18 cellular contexts compared by ENCODE assay signal in genomic region chr15:36793205-36793604, GRCh38.
DNase-seq lines count a peak whose midpoint lies in the region; ATAC-seq and TF ChIP-seq lines count a peak whose summit lies in the region.
"Had no signal": no experiment of that assay in that cellular context is flagged by ENCODE, and none has a peak within 500 bp of the region (broad histone marks: within the 10 kb centered on the region; RNA-seq: fewer than 3 reads in every experiment).

No MANE protein-coding gene starts in this region.

- H3K36me3 Mint-ChIP-seq in nephron progenitor cell (ENCODE audit: low read depth), result peaks cover 13% of the 10 kb centered on the region

- H3K4me1 ChIP-seq in heart left ventricle (peaks cover 0 to 37% (median 7%) of the 10 kb centered on the region in 12 donors), gastroesophageal sphincter (peaks cover 0 to 36% (median 0%) of the 10 kb centered on the region in 3 donors)

- TF ChIP-seq EP300 in gastroesophageal sphincter (IDR thresholded peaks at IDR 0.05), result no peak

- DNase-seq in heart left ventricle (no peak), Right ventricle myocardium inferior (ENCODE audit: missing footprints) (no peak), nephron progenitor cell (no peak), NCI-H2171 (lab: John Stamatoyannopoulos, UW) (no peak), NCI-H2081 (lab: John Stamatoyannopoulos, UW) (no peak)
- no peak for DNase-seq in stimulated activated naive CD4-positive, alpha-beta T cell treated with Interleukin-2 at 50 U/mL for 16 hours (lab: John Stamatoyannopoulos, UW)
- DNase-seq: GOT3, HCEC 1CT, NCI-H1105, NCI-H146, NCI-H2029, NCI-H345, NCI-H524, OCI-M1, SHP77 had no signal

- WGBS in heart left ventricle, 4 donors, result 24 to 30% (median 29%) methylated on average over 1 of the region's 1 CpG
- WGBS in gastroesophageal sphincter (ENCODE audit: low coverage in 1 of 2), 2 donors, result 100% methylated on average over 1 of the region's 1 CpG; no CpG with 5 or more reads in 1 of the 2 donors

- H3K4me3 Mint-ChIP-seq in nephron progenitor cell, result no peak overlapping the region
- H3K4me3 Mint-ChIP-seq: IgD-negative memory B cell had no signal

- H3K4me1 Mint-ChIP-seq in nephron progenitor cell, result peaks cover 34% of the 10 kb centered on the region
- H3K4me1 Mint-ChIP-seq: IgD-negative memory B cell had no signal

- H3K27me3 ChIP-seq in heart left ventricle, result no peaks in the 10 kb centered on the region
- H3K27me3 ChIP-seq in gastroesophageal sphincter, result no peaks in the 10 kb centered on the region

- TF ChIP-seq POLR2A in heart left ventricle (IDR thresholded peaks at IDR 0.05), result no peak
- TF ChIP-seq POLR2A in gastroesophageal sphincter (IDR thresholded peaks at IDR 0.05), result no peak

- peaks cover 0 to 19% (median 0%) of the 10 kb centered on the region in 9 donors for H3K36me3 ChIP-seq in heart left ventricle
- H3K36me3 ChIP-seq in gastroesophageal sphincter, result peaks cover 0 to 3% of the 10 kb centered on the region in 2 donors

- peaks cover 6% of the 10 kb centered on the region for H3K9me3 Mint-ChIP-seq in nephron progenitor cell
- H3K9me3 Mint-ChIP-seq: IgD-negative memory B cell had no signal

- H3K27ac ChIP-seq in heart left ventricle (peak overlapping the region in 9 of 12 donors; percentile 26 to 88 (median 78)), gastroesophageal sphincter (peak overlapping the region in 3 of 4 donors; percentile 67 to 77 (median 76))
- H3K27ac ChIP-seq: C4-2B had no signal

- ATAC-seq in heart left ventricle (peak in 2 of 4 donors; percentile 24 to 53), Right ventricle myocardium inferior (no peak), gastroesophageal sphincter (no peak)

- TF ChIP-seq CTCF in heart left ventricle (IDR thresholded peaks at IDR 0.05) (no peak), gastroesophageal sphincter (IDR thresholded peaks at IDR 0.05) (no peak), nephron progenitor cell (IDR thresholded peaks at IDR 0.05) (no peak)

- intact Hi-C loops in heart left ventricle (cut with DNase I) (no loop called here), Right ventricle myocardium inferior (cut with DNase I) (loop anchor here (10.0 kb wide), 1 partner anchor 312 kb away; the partner anchor contains the start of gene MEIS2)

- H3K27me3 Mint-ChIP-seq in nephron progenitor cell (ENCODE audit: low read depth, poor library complexity), result no peaks in the 10 kb centered on the region
- H3K27me3 Mint-ChIP-seq: IgD-negative memory B cell had no signal

- peak overlapping the region; percentile 73 for H3K27ac Mint-ChIP-seq in nephron progenitor cell
- H3K27ac Mint-ChIP-seq: IgD-negative memory B cell had no signal

- H3K9me3 ChIP-seq in heart left ventricle (peaks cover 0 to 3% (median 0%) of the 10 kb centered on the region in 12 donors), gastroesophageal sphincter (no peaks in the 10 kb centered on the region)

- H3K4me3 ChIP-seq in heart left ventricle (no peak overlapping the region), gastroesophageal sphincter (no peak overlapping the region)
